ENCODE assay signal across 8 cellular contexts in genomic region chr5:170293273-170293672, GRCh38. TPM values are rescaled to one million over a fixed set of nuclear protein-coding genes. Genes with fewer than 3 reads are reported as not detected.
A peak's percentile ranks its signal among the peaks of the same experiment; 100 is the strongest.
DNase-seq lines count a peak whose midpoint lies in the region; ATAC-seq and TF ChIP-seq lines count a peak whose summit lies in the region.

No MANE protein-coding gene starts in this region.

- H4K8ac ChIP-seq in mesendoderm (ENCODE audit: low read depth, low read length) = no peak overlapping the region

- H3K18ac ChIP-seq in mesendoderm (ENCODE audit: low read length) = no peak overlapping the region

- H3K4ac ChIP-seq in mesendoderm (ENCODE audit: low read depth, low read length) = no peak overlapping the region

- no peak overlapping the region for H3K23ac ChIP-seq in mesendoderm (ENCODE audit: low read length)

- H4K5ac ChIP-seq in mesendoderm (ENCODE audit: low read length) = no peak overlapping the region

- no peaks in the 10 kb centered on the region for H3K79me1 ChIP-seq in mesendoderm (ENCODE audit: low read length)

- no peaks in the 10 kb centered on the region for H3K27me3 ChIP-seq in mesendoderm (ENCODE audit: insufficient read depth, low read length, poor library complexity)

- no peak overlapping the region for H3K4me2 ChIP-seq in mesendoderm (ENCODE audit: low read length)

- H3K27ac ChIP-seq in mesendoderm (ENCODE audit: low read depth, low read length) = no peak overlapping the region

- H3K4me3 ChIP-seq in mesendoderm (ENCODE audit: low read length) = no peak overlapping the region

- no peak overlapping the region for H2BK5ac ChIP-seq in mesendoderm (ENCODE audit: low read length)

- no peaks in the 10 kb centered on the region for H3K36me3 ChIP-seq in mesendoderm (ENCODE audit: control insufficient read depth, insufficient read depth, low read length)

- no peaks in the 10 kb centered on the region for H3K79me2 ChIP-seq in mesendoderm (ENCODE audit: control insufficient read depth, insufficient read depth, low read length)

- no peak overlapping the region for H2AK5ac ChIP-seq in mesendoderm (ENCODE audit: low read length)

- no peak overlapping the region for H2BK15ac ChIP-seq in mesendoderm (replicated peaks; ENCODE audit: low read depth)

- H3K56ac ChIP-seq in mesendoderm (ENCODE audit: low read length) = no peak overlapping the region

- H3K4me1 ChIP-seq in mesendoderm (ENCODE audit: control insufficient read depth, low read depth, low read length) = peaks cover 2% of the 10 kb centered on the region

- no peak overlapping the region for H3K9ac ChIP-seq in mesendoderm (ENCODE audit: low read length)

- no peak for TF ChIP-seq CTCF in omental fat pad (IDR thresholded peaks at IDR 0.05)

- ATAC-seq in GM19023 (IDR thresholded peaks at IDR 0.05; ENCODE audit: unreplicated experiment) (peak; percentile 63), HG03064 (IDR thresholded peaks at IDR 0.05; ENCODE audit: low read depth, unreplicated experiment) (peak; percentile 65), omental fat pad (ENCODE audit: low FRiP score) (no peak)

- H2BK120ac ChIP-seq in mesendoderm (ENCODE audit: low read depth, low read length) = no peak overlapping the region

- DNase-seq in Ammon's horn (ENCODE audit: low spot score) (peak; percentile 83), UCSD-AML1 (lab: John Stamatoyannopoulos, UW; ENCODE audit: unreplicated experiment) (peak; percentile 85), midbrain (lab: John Stamatoyannopoulos, UW) (peak; percentile 42), EL (no peak), mesendoderm (no peak), omental fat pad (ENCODE audit: low spot score) (no peak)

- no CpG with 5 or more reads among the region's 6 CpGs for WGBS in mesendoderm (ENCODE audit: extremely low coverage, insufficient coverage, low lambda C conversion rate)

RNA-seq across cellular contexts. Expression of gene LCP2, which starts 4.3 kb away (rescaled TPM):
- 0.13 TPM for polyA plus RNA-seq in mesendoderm (2013, experiment 1 of 2)
- polyA plus RNA-seq in mesendoderm (2013, experiment 2 of 2) = 0.10 TPM
- total RNA-seq in omental fat pad = 10 to 100 TPM; 33.5 to 81.2 (median 59.1) TPM

Comparison
In these comparisons a context has a peak if more than half of its experiments do, and no peak if none do; other contexts are left out.
1. DNase-seq: peak in Ammon's horn (single experiment), UCSD-AML1 (single experiment) and midbrain (single experiment); none in EL (single experiment), mesendoderm (single experiment) and omental fat pad (single experiment).